Comparison of ENCODE assay signal across 11 cellular contexts in genomic region chr19:38695832-38696732, GRCh38. TPM values are rescaled to one million over a fixed set of nuclear protein-coding genes. Genes with fewer than 3 reads are reported as not detected.
A peak's percentile ranks its signal among the peaks of the same experiment; 100 is the strongest.
DNase-seq lines count a peak whose midpoint lies in the region; ATAC-seq and TF ChIP-seq lines count a peak whose summit lies in the region.
"Had no signal": no experiment of that assay in that cellular context is flagged by ENCODE, and none has a peak within 500 bp of the region (broad histone marks: within the 10 kb centered on the region; RNA-seq: fewer than 3 reads in every experiment).

No MANE protein-coding gene starts in this region.

- peaks cover 41% of the 10 kb centered on the region for H3K4me1 Mint-ChIP-seq in Caco-2 (ENCODE audit: low read depth, unreplicated experiment)

- no peaks in the 10 kb centered on the region for H3K9me3 Mint-ChIP-seq in Caco-2 (ENCODE audit: unreplicated experiment)

- H3K36me3 ChIP-seq in Caco-2 (ENCODE audit: control insufficient read depth, insufficient read depth, low read length) (peaks cover 11% of the 10 kb centered on the region), RWPE2 (ENCODE audit: low read depth) (peaks cover 77% of the 10 kb centered on the region), sigmoid colon (peaks cover 0 to 13% (median 10%) of the 10 kb centered on the region in 4 donors)

- TF ChIP-seq CTCF in Caco-2 (IDR thresholded peaks at IDR 0.05; ENCODE audit: insufficient read depth in 1 of 2, low read depth in 1 of 2, low read length in 1 of 2, severe bottlenecking in 1 of 2, unreplicated experiment in 1 of 2) (no peak), RWPE2 (IDR thresholded peaks at IDR 0.05; ENCODE audit: poor library complexity, severe bottlenecking) (no peak), sigmoid colon (IDR thresholded peaks at IDR 0.05) (no peak)

- H3K4me1 ChIP-seq in Caco-2: peaks cover 73% of the 10 kb centered on the region
- peaks cover 71% of the 10 kb centered on the region for H3K4me1 ChIP-seq in RWPE2 (ENCODE audit: insufficient read depth, poor library complexity, severe bottlenecking)
- peaks cover 58% of the 10 kb centered on the region for H3K4me1 ChIP-seq in right cardiac atrium (ENCODE audit: control insufficient read depth, insufficient read depth, low read length)
- H3K4me1 ChIP-seq in sigmoid colon: peaks cover 0 to 100% (median 98%) of the 10 kb centered on the region in 4 donors

- no peak for TF ChIP-seq POLR2A in sigmoid colon (IDR thresholded peaks at IDR 0.05)

- DNase-seq in Caco-2: no peak
- no peak for DNase-seq in RWPE2 (ENCODE audit: low spot score)
- peak in 1 of 3 donors; percentile 43 for DNase-seq in right cardiac atrium
- no peak for DNase-seq in sigmoid colon
- DNase-seq in SHP77 (lab: John Stamatoyannopoulos, UW): no peak
- no peak for DNase-seq in NCI-H1092 (lab: John Stamatoyannopoulos, UW)
- DNase-seq in cerebellar nuclear complex (lab: John Stamatoyannopoulos, UW): no peak
- no peak for DNase-seq in stimulated activated CD4-positive, alpha-beta T cell treated with anti-CD3 and anti-CD28 coated beads, Interleukin-2, amount 100 ng/mL, for 48 hours
- DNase-seq: activated CD4-positive, CD25-positive, alpha-beta regulatory T cell treated with anti-CD3 and anti-CD28 coated beads, Interleukin-2, amount 50 U/mL, for 72 hours; NCI-H1105 had no signal

- no peaks in the 10 kb centered on the region for H3K9me3 ChIP-seq in Caco-2
- no peaks in the 10 kb centered on the region for H3K9me3 ChIP-seq in RWPE2 (ENCODE audit: severe bottlenecking)
- no peaks in the 10 kb centered on the region for H3K9me3 ChIP-seq in right cardiac atrium (ENCODE audit: control insufficient read depth, low read length)
- H3K9me3 ChIP-seq in sigmoid colon: no peaks in the 10 kb centered on the region

- H3K4me3 Mint-ChIP-seq in Caco-2 (ENCODE audit: unreplicated experiment): no peak overlapping the region

- no TSS peak for BruUV-seq in Caco-2 (replicated peaks; lab: Mats Ljungman, UMichigan)

- peaks cover 100% of the 10 kb centered on the region for H3K36me3 Mint-ChIP-seq in Caco-2 (ENCODE audit: insufficient read depth, unreplicated experiment)

- no peak for ATAC-seq in RWPE2 (ENCODE audit: low read depth)
- ATAC-seq in right cardiac atrium: no peak

- intact Hi-C loops in Caco-2 (cut with micrococcal nuclease; ENCODE audit: unreplicated experiment): no loop called here
- intact Hi-C loops in right cardiac atrium (cut with DNase I): no loop called here
- intact Hi-C loops in sigmoid colon (cut with DNase I): loop anchor here (2.0 kb wide), 1 partner anchor 15 kb away; no protein-coding TSS in a partner anchor

- CTCF ChIA-PET in Caco-2 (lab: Charles Lee): no interaction called here

- H3K27me3 ChIP-seq in Caco-2 (replicated peaks; ENCODE audit: control insufficient read depth, insufficient read depth, low read length): no peaks in the 10 kb centered on the region
- no peaks in the 10 kb centered on the region for H3K27me3 ChIP-seq in RWPE2 (ENCODE audit: insufficient read depth, poor library complexity, severe bottlenecking)
- no peaks in the 10 kb centered on the region for H3K27me3 ChIP-seq in right cardiac atrium (ENCODE audit: control insufficient read depth, insufficient read depth)
- H3K27me3 ChIP-seq in sigmoid colon: no peaks in the 10 kb centered on the region

- peak overlapping the region; percentile 82 for H3K27ac Mint-ChIP-seq in Caco-2 (ENCODE audit: unreplicated experiment)

- no peaks in the 10 kb centered on the region for H3K27me3 Mint-ChIP-seq in Caco-2 (ENCODE audit: insufficient read depth, unreplicated experiment)

- POLR2A ChIA-PET in Caco-2 (lab: Charles Lee): interaction anchor here (0.6 kb wide), 1 partner anchor 1670 kb away, joined by 3 read pairs; no protein-coding TSS in a partner anchor

- H3K4me3 ChIP-seq in Caco-2 (ENCODE audit: low read depth, low read length) (no peak overlapping the region), RWPE2 (ENCODE audit: severe bottlenecking) (no peak overlapping the region), right cardiac atrium (ENCODE audit: low read length) (no peak overlapping the region), sigmoid colon (no peak overlapping the region)

- H3K27ac ChIP-seq in RWPE2 (ENCODE audit: poor library complexity, severe bottlenecking): peak overlapping the region; percentile 99
- H3K27ac ChIP-seq in right cardiac atrium (ENCODE audit: low read length): peak overlapping the region; percentile 31
- H3K27ac ChIP-seq in sigmoid colon: peak overlapping the region; percentile 91 to 97 (median 96)

- 80% methylated on average over 22 of the region's 22 CpGs for WGBS in right cardiac atrium
- WGBS in sigmoid colon, 2 donors: 87 to 89% methylated on average over 22 of the region's 22 CpGs

- TF ChIP-seq EP300 in sigmoid colon (IDR thresholded peaks at IDR 0.05): no peak

RNA-seq across cellular contexts. Expression of gene CAPN12, which starts 48.2 kb away (rescaled TPM):
- 8.8 and 11.0 TPM in 2 replicates for total RNA-seq in Caco-2 (2022)
- under 1 TPM; 0.22 to 0.85 (median 0.54) TPM for total RNA-seq in right cardiac atrium
- 0.91 TPM for polyA plus RNA-seq in right cardiac atrium
- total RNA-seq in sigmoid colon: 1 to 10 TPM in 1 of 4 donors, under 1 TPM in 2, not detected in 1; 0.33 to 3.0 (median 0.54) TPM
- 10 to 100 TPM in 1 of 3 donors, 1 to 10 TPM in 2; 5.3 to 14.3 (median 6.0) TPM for polyA plus RNA-seq in sigmoid colon
- total RNA-seq: myocyte had no signal

RNA-seq across cellular contexts. Expression of gene ACTN4, which starts 48.6 kb away (rescaled TPM):
- total RNA-seq in Caco-2 (2022): 605 and 658 TPM in 2 replicates
- total RNA-seq in right cardiac atrium: 100 to 1,000 TPM; 116 to 226 (median 122) TPM
- 87.4 TPM for polyA plus RNA-seq in right cardiac atrium
- 100 to 1,000 TPM; 131 to 328 (median 197) TPM for total RNA-seq in sigmoid colon
- 100 to 1,000 TPM; 122 to 456 (median 176) TPM for polyA plus RNA-seq in sigmoid colon

Comparison
In these comparisons a context has a peak if more than half of its experiments do, and no peak if none do; other contexts are left out.
1. H3K27ac ChIP-seq: peak in every context shown above with its lines; median percentile 99 in RWPE2; 96 in sigmoid colon; 31 in right cardiac atrium.